Comparison of ENCODE assay signal across 14 cellular contexts in genomic region chr17:82583720-82584234, GRCh38.
DNase-seq lines count a peak whose midpoint lies in the region; ATAC-seq and TF ChIP-seq lines count a peak whose summit lies in the region.
"Had no signal": no experiment of that assay in that cellular context is flagged by ENCODE, and none has a peak within 500 bp of the region (broad histone marks: within the 10 kb centered on the region; RNA-seq: fewer than 3 reads in every experiment).

No MANE protein-coding gene starts in this region.

- TF ChIP-seq CTCF in osteocyte (IDR thresholded peaks at IDR 0.05) = no peak

- H3K27ac ChIP-seq in caudate nucleus (ENCODE audit: low read depth, low read length) = peak overlapping the region; percentile 24

- no peaks in the 10 kb centered on the region for H3K4me1 Mint-ChIP-seq in osteocyte (ENCODE audit: unreplicated experiment)

- no peak for ATAC-seq in HG03095 (IDR thresholded peaks at IDR 0.05; ENCODE audit: unreplicated experiment)
- ATAC-seq: gastroesophageal sphincter had no signal

- H3K36me3 Mint-ChIP-seq in osteocyte (ENCODE audit: unreplicated experiment) = peaks cover 32% of the 10 kb centered on the region

- no peak overlapping the region for H3K27ac Mint-ChIP-seq in osteocyte (ENCODE audit: unreplicated experiment)
- H3K27ac Mint-ChIP-seq: activated CD4-positive, alpha-beta T cell treated with anti-CD3 and anti-CD28 coated beads, Interleukin-2, amount 10 ng/mL, durations not matched to agents 24 days and 14 days had no signal

- H3K27me3 Mint-ChIP-seq in osteocyte (ENCODE audit: unreplicated experiment) = no peaks in the 10 kb centered on the region
- H3K27me3 Mint-ChIP-seq: activated CD4-positive, alpha-beta T cell treated with anti-CD3 and anti-CD28 coated beads, Interleukin-2, amount 10 ng/mL, durations not matched to agents 24 days and 14 days had no signal

- DNase-seq in NCI-H187 (lab: John Stamatoyannopoulos, UW) = peak; percentile 16
- no peak for DNase-seq in NCI-H187 treated with DMSO at 0.1 percent for 48 hours (lab: John Stamatoyannopoulos, UW)
- DNase-seq in T follicular helper cell (ENCODE audit: low read depth) = peak; percentile 18
- peak in 46 of 61 donors; percentile 22 to 94 (median 66) for DNase-seq in caudate nucleus (lab: John Stamatoyannopoulos, UW)
- DNase-seq in nucleus accumbens (lab: John Stamatoyannopoulos, UW) = peak in 36 of 56 donors; percentile 13 to 90 (median 50)
- DNase-seq in OCI-M2 (lab: John Stamatoyannopoulos, UW; ENCODE audit: unreplicated experiment) = no peak
- no peak for DNase-seq in osteocyte (ENCODE audit: extremely low spot score, unreplicated experiment)
- DNase-seq: 8988T; activated CD4-positive, alpha-beta T cell treated with anti-CD3 and anti-CD28 coated beads, Interleukin-2, amount 10 ng/mL, durations not matched to agents 24 days and 14 days; islet precursor cell; NCI-H2171 treated with DMSO at 0.1 percent for 48 hours; SK-N-SH had no signal

- no peak overlapping the region for H3K4me3 Mint-ChIP-seq in osteocyte (ENCODE audit: unreplicated experiment)
- H3K4me3 Mint-ChIP-seq: activated CD4-positive, alpha-beta T cell treated with anti-CD3 and anti-CD28 coated beads, Interleukin-2, amount 10 ng/mL, durations not matched to agents 24 days and 14 days had no signal

- no peaks in the 10 kb centered on the region for H3K9me3 Mint-ChIP-seq in osteocyte (ENCODE audit: unreplicated experiment)
- H3K9me3 Mint-ChIP-seq: activated CD4-positive, alpha-beta T cell treated with anti-CD3 and anti-CD28 coated beads, Interleukin-2, amount 10 ng/mL, durations not matched to agents 24 days and 14 days had no signal

Comparison
In these comparisons a context has a peak if more than half of its experiments do, and no peak if none do; other contexts are left out.
1. DNase-seq: peak in NCI-H187 (2 of 2), T follicular helper cell (single experiment), caudate nucleus (46 of 61) and nucleus accumbens (36 of 56); none in NCI-H187 treated with DMSO at 0.1 percent for 48 hours (single experiment), OCI-M2 (single experiment) and osteocyte (single experiment).